In genomic region chr17:67689534-67690177, GRCh38 we compare ENCODE assay signal across 8 cellular contexts. TPM values are rescaled to one million over a fixed set of nuclear protein-coding genes. Genes with fewer than 3 reads are reported as not detected.
DNase-seq lines count a peak whose midpoint lies in the region; ATAC-seq and TF ChIP-seq lines count a peak whose summit lies in the region.

No MANE protein-coding gene starts in this region.

- peak; percentile 71 to 86 (median 81) for TF ChIP-seq CTCF in adrenal gland (IDR thresholded peaks at IDR 0.05)
- TF ChIP-seq CTCF in gastrocnemius medialis (IDR thresholded peaks at IDR 0.05 in 4 of 5, conservative IDR thresholded peaks at IDR 0.05 in 1 of 5) = peak; percentile 65 to 80 (median 77)

- H3K36me3 ChIP-seq in adrenal gland (replicated peaks in 1 of 2) = no peaks in the 10 kb centered on the region
- H3K36me3 ChIP-seq in gastrocnemius medialis = no peaks in the 10 kb centered on the region

- in situ Hi-C loops in G401 (cut with HindIII; ENCODE audit: low sequenced_read_pairs) = no loop called here
- in situ Hi-C loops in gastrocnemius medialis (cut with MboI; ENCODE audit: low sequenced_read_pairs in 4 of 4) = loop anchor here (5.0 to 25.0 kb wide), 4 partner anchors 202 to 317 kb away; partner anchors contain the start of gene PITPNC1 (in 2 of the 4)

- WGBS in adrenal gland, 4 donors = 41 to 50% (median 44%) methylated on average over 2 of the region's 2 CpGs

- DNase-seq in G401 (ENCODE audit: low spot score) (peak; percentile 84), M059J (ENCODE audit: low read depth) (peak; percentile 48), RKO (ENCODE audit: low spot score) (peak; percentile 75), adrenal gland (peak; percentile 38 to 74 (median 54)), left ventricle myocardium superior (no peak), gastrocnemius medialis (peak in 1 of 2 donors; percentile 3)

- ATAC-seq in left ventricle myocardium superior (peak; percentile 51), gastrocnemius medialis (peak; percentile 47 to 55), HG02610 (IDR thresholded peaks at IDR 0.05; ENCODE audit: unreplicated experiment) (no peak), GM19452 (IDR thresholded peaks at IDR 0.05; ENCODE audit: unreplicated experiment) (no peak)

- intact Hi-C loops in adrenal gland (cut with DNase I) = loop anchor here (5.0 kb wide), 1 partner anchor 312 kb away; the partner anchor contains the start of gene PITPNC1 (in 2 of the 2)
- intact Hi-C loops in left ventricle myocardium superior (cut with micrococcal nuclease) = loop anchor here (5.0 kb wide), 1 partner anchor 312 kb away; the partner anchor contains the start of gene PITPNC1
- intact Hi-C loops in gastrocnemius medialis (cut with DNase I; ENCODE audit: low total_unique reads) = loop anchor here (1.0 to 10.0 kb wide), 3 partner anchors 215 to 972 kb away; no protein-coding TSS in a partner anchor

- H3K9me3 ChIP-seq in adrenal gland (replicated peaks in 1 of 3) (no peaks in the 10 kb centered on the region), gastrocnemius medialis (no peaks in the 10 kb centered on the region)

- H3K4me1 ChIP-seq in adrenal gland (replicated peaks in 1 of 2) = no peaks in the 10 kb centered on the region
- H3K4me1 ChIP-seq in gastrocnemius medialis = no peaks in the 10 kb centered on the region

- TF ChIP-seq POLR2A in adrenal gland (IDR thresholded peaks at IDR 0.05) (no peak), gastrocnemius medialis (IDR thresholded peaks at IDR 0.05) (no peak)

- H3K4me3 ChIP-seq in adrenal gland = no peak overlapping the region
- no peak overlapping the region for H3K4me3 ChIP-seq in gastrocnemius medialis

- H3K27me3 ChIP-seq in adrenal gland (no peaks in the 10 kb centered on the region), gastrocnemius medialis (no peaks in the 10 kb centered on the region)

- H3K27ac ChIP-seq in adrenal gland (no peak overlapping the region), gastrocnemius medialis (no peak overlapping the region)

RNA-seq across cellular contexts. Expression of gene NOL11, which starts 28.1 kb away (rescaled TPM):
- total RNA-seq in G401 (2014; rRNA removed; shearing (Covaris generic)) = 78.0 and 106 TPM in 2 replicates
- 34.1 and 51.4 TPM in 2 replicates for total RNA-seq in M059J (2014; rRNA removed; shearing (Covaris generic))
- 10 to 100 TPM; 18.3 to 37.3 (median 31.6) TPM for total RNA-seq in adrenal gland
- 10 to 100 TPM; 37.7 to 58.2 (median 52.8) TPM for polyA plus RNA-seq in adrenal gland
- 22.6 TPM for total RNA-seq in left ventricle myocardium superior
- total RNA-seq in gastrocnemius medialis = 10 to 100 TPM; 22.2 to 40.9 (median 36.4) TPM

Comparison
In these comparisons a context has a peak if more than half of its experiments do, and no peak if none do; other contexts are left out.
1. ATAC-seq: peak in left ventricle myocardium superior (single experiment) and gastrocnemius medialis (2 of 2); none in HG02610 (single experiment) and GM19452 (single experiment).